20 cellular contexts compared by ENCODE assay signal in genomic region chr13:70668293-70668692, GRCh38.
A peak's percentile ranks its signal among the peaks of the same experiment; 100 is the strongest.
DNase-seq lines count a peak whose midpoint lies in the region; ATAC-seq and TF ChIP-seq lines count a peak whose summit lies in the region.
"Had no signal": no experiment of that assay in that cellular context is flagged by ENCODE, and none has a peak within 500 bp of the region (broad histone marks: within the 10 kb centered on the region; RNA-seq: fewer than 3 reads in every experiment).

No MANE protein-coding gene starts in this region.

- intact Hi-C loops in Calu3 (cut with micrococcal nuclease; ENCODE audit: unreplicated experiment), result no loop called here

- no peaks in the 10 kb centered on the region for H3K36me3 Mint-ChIP-seq in Calu3 (ENCODE audit: insufficient read depth, unreplicated experiment)
- H3K36me3 Mint-ChIP-seq: naive B cell had no signal

- ATAC-seq in GM21619 (IDR thresholded peaks at IDR 0.05; ENCODE audit: unreplicated experiment), result no peak
- no peak for ATAC-seq in HG03342 (IDR thresholded peaks at IDR 0.05; ENCODE audit: unreplicated experiment)
- ATAC-seq: left ventricle myocardium superior; stimulated activated naive CD8-positive, alpha-beta T cell treated with anti-CD3 and anti-CD28 coated beads, Interleukin-15, amount 100 ng/mL, for 72 hours had no signal

- BruUV-seq in Calu3 (replicated peaks; lab: Mats Ljungman, UMichigan), result no TSS peak

- no peaks in the 10 kb centered on the region for H3K9me3 Mint-ChIP-seq in Calu3 (ENCODE audit: low read depth, unreplicated experiment)
- H3K9me3 Mint-ChIP-seq: naive B cell; stimulated activated naive CD8-positive, alpha-beta T cell treated with anti-CD3 and anti-CD28 coated beads, Interleukin-15, amount 100 ng/mL, for 72 hours had no signal

- H3K27ac Mint-ChIP-seq in Calu3 (ENCODE audit: unreplicated experiment), result no peak overlapping the region
- H3K27ac Mint-ChIP-seq: naive B cell; progenitor cell of endocrine pancreas; stimulated activated naive CD8-positive, alpha-beta T cell treated with anti-CD3 and anti-CD28 coated beads, Interleukin-15, amount 100 ng/mL, for 72 hours had no signal

- CTCF ChIA-PET in Calu3 (lab: Charles Lee), result interaction anchor here (0.7 kb wide), 2 partner anchors 381 to 1471 kb away, joined by 3 to 6 read pairs; no protein-coding TSS in a partner anchor

- no peak overlapping the region for H3K4me3 Mint-ChIP-seq in Calu3 (ENCODE audit: low read depth, unreplicated experiment)
- H3K4me3 Mint-ChIP-seq: naive B cell; stimulated activated naive CD8-positive, alpha-beta T cell treated with anti-CD3 and anti-CD28 coated beads, Interleukin-15, amount 100 ng/mL, for 72 hours had no signal

- DNase-seq in Calu3 (peak; percentile 14), HPDE6-E6E7 (ENCODE audit: extremely low spot score) (peak; percentile 53), astrocyte of the hippocampus (ENCODE audit: low read depth, low spot score) (peak; percentile 7), iris pigment epithelial cell (ENCODE audit: low read depth) (peak; percentile 18), GM10266 (ENCODE audit: extremely low spot score) (no peak), NCI-H1092 treated with DMSO at 0.1 percent for 48 hours (lab: John Stamatoyannopoulos, UW) (no peak)
- DNase-seq: activated CD4-positive, alpha-beta T cell treated with anti-CD3 and anti-CD28 coated beads, Interleukin-2, amount 50 U/mL, for 4 hours; AML-193; DMS153; head of caudate nucleus; left ventricle myocardium superior; naive B cell; NCI-H2029; SIG-M5; stimulated activated CD4-positive, alpha-beta T cell treated with anti-CD3 and anti-CD28 coated beads, Interleukin-12 subunit alpha, Interleukin-12 subunit beta, amount 100 ng/mL, for 4 hours; stimulated activated naive CD8-positive, alpha-beta T cell treated with anti-CD3 and anti-CD28 coated beads, Interleukin-15, amount 100 ng/mL, for 72 hours; uterus had no signal

- H3K27me3 Mint-ChIP-seq in Calu3 (ENCODE audit: unreplicated experiment), result no peaks in the 10 kb centered on the region
- H3K27me3 Mint-ChIP-seq: naive B cell; progenitor cell of endocrine pancreas; stimulated activated naive CD8-positive, alpha-beta T cell treated with anti-CD3 and anti-CD28 coated beads, Interleukin-15, amount 100 ng/mL, for 72 hours had no signal

- no peak for TF ChIP-seq CTCF in Calu3 (IDR thresholded peaks at IDR 0.05; ENCODE audit: unreplicated experiment)
- no peak for TF ChIP-seq CTCF in GM10266 (IDR thresholded peaks at IDR 0.05; ENCODE audit: control insufficient read depth, insufficient read depth, low read depth, missing control alignments)

- H3K4me1 Mint-ChIP-seq in Calu3 (ENCODE audit: low read depth, unreplicated experiment), result no peaks in the 10 kb centered on the region
- H3K4me1 Mint-ChIP-seq: naive B cell; stimulated activated naive CD8-positive, alpha-beta T cell treated with anti-CD3 and anti-CD28 coated beads, Interleukin-15, amount 100 ng/mL, for 72 hours had no signal

Comparison
In these comparisons a context has a peak if more than half of its experiments do, and no peak if none do; other contexts are left out.
1. DNase-seq: peak in Calu3 (single experiment), HPDE6-E6E7 (single experiment), astrocyte of the hippocampus (single experiment) and iris pigment epithelial cell (single experiment); none in GM10266 (single experiment) and NCI-H1092 treated with DMSO at 0.1 percent for 48 hours (single experiment).